Comparison of ENCODE assay signal across 9 cellular contexts in genomic region chr12:51291603-51292513, GRCh38. TPM values are rescaled to one million over a fixed set of nuclear protein-coding genes. Genes with fewer than 3 reads are reported as not detected.
A peak's percentile ranks its signal among the peaks of the same experiment; 100 is the strongest.
DNase-seq lines count a peak whose midpoint lies in the region; ATAC-seq, FAIRE-seq and TF ChIP-seq lines count a peak whose summit lies in the region.
"Not testable (repeated sequence)": the region's sequence is repeated elsewhere in the genome, so short reads cannot be mapped to it uniquely, and the experiment has no call there.
"Had no signal": no experiment of that assay in that cellular context is flagged by ENCODE, and none has a peak within 500 bp of the region (broad histone marks: within the 10 kb centered on the region; RNA-seq: fewer than 3 reads in every experiment).

No MANE protein-coding gene starts in this region.

- DNase-seq in CD1c-positive myeloid dendritic cell (ENCODE audit: extremely low spot score) (peak; percentile 66), SIG-M5 (lab: John Stamatoyannopoulos, UW) (peak; percentile 20), left ventricle myocardium inferior (peak; percentile 54), small intestine (peak; percentile 87)
- DNase-seq in HCT116 (ENCODE audit: low read depth, low spot score); activated naive CD4-positive, alpha-beta T cell treated with anti-CD3 and anti-CD28 coated beads, Interleukin-2, amount 50 U/mL, for 72 hours (ENCODE audit: low spot score in 2 of 2): not testable (repeated sequence)

- TF ChIP-seq RAD21 in HCT116 (IDR thresholded peaks at IDR 0.05; ENCODE audit: low read depth): peak; percentile 32; the same call in 1 of the 2 replicates

- H3K36me3 ChIP-seq in HCT116 (ENCODE audit: control insufficient read depth in 1 of 2, insufficient read depth in 2 of 2, low read length in 2 of 2); left ventricle myocardium inferior; small intestine (ENCODE audit: control insufficient read depth in 2 of 2, insufficient read depth in 2 of 2, low read length in 2 of 2): not testable (repeated sequence)

- not testable (repeated sequence) for BruUV-seq in HCT116 (replicated peaks; lab: Mats Ljungman, UMichigan)

- H3K36me3 Mint-ChIP-seq in activated naive CD4-positive, alpha-beta T cell treated with anti-CD3 and anti-CD28 coated beads, Interleukin-2, amount 50 U/mL, for 72 hours: not testable (repeated sequence)

- not testable (repeated sequence) for H3K27ac ChIP-seq in HCT116 (ENCODE audit: low read depth, low read length); left ventricle myocardium inferior (replicated peaks); small intestine (ENCODE audit: low read depth in 1 of 2, low read length in 1 of 2)

- RAD21 ChIA-PET in HCT116 (lab: Charles Lee; ENCODE audit: low non-redundant PET in 1 of 2, low total read pairs in 2 of 2, uncharacterized antibody in 2 of 2, unreplicated experiment in 2 of 2): not testable (repeated sequence)

- not testable (repeated sequence) for H3K79me2 ChIP-seq in HCT116 (ENCODE audit: insufficient read depth, low read length)

- 37 to 79% (median 45%) methylated on average over 9 of the region's 9 CpGs for WGBS in small intestine, 3 donors

- H3K27ac Mint-ChIP-seq in activated naive CD4-positive, alpha-beta T cell treated with anti-CD3 and anti-CD28 coated beads, Interleukin-2, amount 50 U/mL, for 72 hours: peak overlapping the region; percentile 1 to 70

- H4K20me1 ChIP-seq in HCT116 (ENCODE audit: insufficient read depth): not testable (repeated sequence)

- H3K4me2 ChIP-seq in HCT116 (ENCODE audit: low read length): not testable (repeated sequence)

- not testable (repeated sequence) for H3K9me3 Mint-ChIP-seq in activated naive CD4-positive, alpha-beta T cell treated with anti-CD3 and anti-CD28 coated beads, Interleukin-2, amount 50 U/mL, for 72 hours

- FAIRE-seq in small intestine (lab: Jason Lieb, UNC): not testable (repeated sequence)

- CTCF ChIA-PET in HCT116 (lab: Charles Lee): interaction anchor here (1.0 kb wide), 1 partner anchor 49 kb away, joined by 3 read pairs; no protein-coding TSS in a partner anchor

- intact Hi-C loops in HCT116 (cut with micrococcal nuclease); left ventricle myocardium inferior (cut with micrococcal nuclease): not testable (repeated sequence)

- not testable (repeated sequence) for H2AFZ ChIP-seq in HCT116 (ENCODE audit: low read depth, low read length, poor library complexity, severe bottlenecking)

- not testable (repeated sequence) for H3K9ac ChIP-seq in HCT116 (ENCODE audit: low read length)

- not testable (repeated sequence) for TF ChIP-seq POLR2A in HCT116 (IDR thresholded peaks at IDR 0.05; ENCODE audit: borderline replicate concordance, extremely low read depth, insufficient read depth, insufficient read length)

- POLR2A ChIA-PET in HCT116 (lab: Charles Lee): not testable (repeated sequence)

- not testable (repeated sequence) for H3K27me3 ChIP-seq in HCT116 (ENCODE audit: insufficient read depth, low read length); left ventricle myocardium inferior (ENCODE audit: low read depth); small intestine (ENCODE audit: control insufficient read depth in 2 of 2, insufficient read depth in 2 of 2, low read length in 2 of 2)

- not testable (repeated sequence) for H3K9me3 ChIP-seq in HCT116 (ENCODE audit: control insufficient read depth in 1 of 2, insufficient read depth in 1 of 2, low read depth in 1 of 2, low read length in 2 of 2); left ventricle myocardium inferior (replicated peaks); small intestine (ENCODE audit: control insufficient read depth, low read depth)

- peak; percentile 86 for ATAC-seq in HCT116
- ATAC-seq in activated naive CD4-positive, alpha-beta T cell treated with anti-CD3 and anti-CD28 coated beads, Interleukin-2, amount 50 U/mL, for 72 hours: not testable (repeated sequence)

- H3K4me3 ChIP-seq in HCT116 (replicated peaks in 1 of 2; ENCODE audit: low read depth in 1 of 2, low read length in 2 of 2); left ventricle myocardium inferior; small intestine (ENCODE audit: low read depth in 1 of 2, low read length in 2 of 2): not testable (repeated sequence)

- H3K4me1 ChIP-seq in HCT116 (ENCODE audit: control insufficient read depth in 1 of 2, insufficient read depth in 2 of 2, low read length in 2 of 2): peaks cover 4 to 12% of the 10 kb centered on the region in 2 experiments
- H3K4me1 ChIP-seq in left ventricle myocardium inferior; small intestine (ENCODE audit: control insufficient read depth in 2 of 2, insufficient read depth in 1 of 2, low read depth in 1 of 2, low read length in 1 of 2): not testable (repeated sequence)

- not testable (repeated sequence) for H3K9me2 ChIP-seq in HCT116 (ENCODE audit: insufficient read depth)

- 0 out of 6 replicates have a peak, but pooled peaks of 1 of the 3 experiments have one; percentile 12 for TF ChIP-seq CTCF in HCT116 (IDR thresholded peaks at IDR 0.05 in 2 of 3, conservative IDR thresholded peaks at IDR 0.05 in 1 of 3; ENCODE audit: borderline replicate concordance in 1 of 3, insufficient read depth in 1 of 3, low read depth in 2 of 3, low read length in 2 of 3)
- not testable (repeated sequence) for TF ChIP-seq CTCF in left ventricle myocardium inferior (IDR thresholded peaks at IDR 0.05; ENCODE audit: borderline replicate concordance)

RNA-seq across cellular contexts. Expression of gene SMAGP, which starts 21.6 kb away (rescaled TPM):
- total RNA-seq in HCT116 (2021; ENCODE audit: unreplicated experiment) (39.9 TPM), left ventricle myocardium inferior (3.3 TPM)
- polyA plus RNA-seq in HCT116 (2012): 59.9 and 72.7 TPM in 2 replicates
- 1 to 10 TPM in 1 of 2 donors, under 1 TPM in 1; 0.41 to 1.5 TPM for total RNA-seq in activated naive CD4-positive, alpha-beta T cell treated with anti-CD3 and anti-CD28 coated beads, Interleukin-2, amount 50 U/mL, for 72 hours
- 10 to 100 TPM; 22.2 to 48.7 (median 24.6) TPM for polyA plus RNA-seq in small intestine

RNA-seq across cellular contexts. Expression of gene BIN2, which starts 32.1 kb away (rescaled TPM):
- total RNA-seq in HCT116 (2021; ENCODE audit: unreplicated experiment): 0.22 TPM
- not detected in 2 replicates for polyA plus RNA-seq in HCT116 (2012)
- 10 to 100 TPM; 33.8 to 46.3 TPM for total RNA-seq in activated naive CD4-positive, alpha-beta T cell treated with anti-CD3 and anti-CD28 coated beads, Interleukin-2, amount 50 U/mL, for 72 hours
- total RNA-seq in left ventricle myocardium inferior: 1.6 TPM
- 1 to 10 TPM; 1.6 to 5.4 (median 2.7) TPM for polyA plus RNA-seq in small intestine
- total RNA-seq: Daoy, NCI-H460 had no signal

RNA-seq across cellular contexts. Expression of gene DAZAP2, which starts 53.2 kb away (rescaled TPM):
- total RNA-seq in HCT116 (2021; ENCODE audit: unreplicated experiment) (157 TPM), left ventricle myocardium inferior (179 TPM)
- 300 and 308 TPM in 2 replicates for polyA plus RNA-seq in HCT116 (2012)
- 100 to 1,000 TPM; 106 to 142 TPM for total RNA-seq in activated naive CD4-positive, alpha-beta T cell treated with anti-CD3 and anti-CD28 coated beads, Interleukin-2, amount 50 U/mL, for 72 hours
- 100 to 1,000 TPM; 325 to 498 (median 473) TPM for polyA plus RNA-seq in small intestine

RNA-seq across cellular contexts. Expression of gene CELA1, which starts 54.6 kb away (rescaled TPM):
- total RNA-seq in HCT116 (2021; ENCODE audit: unreplicated experiment) (not detected), left ventricle myocardium inferior (not detected)
- not detected in 2 replicates for polyA plus RNA-seq in HCT116 (2012)
- not detected for total RNA-seq in activated naive CD4-positive, alpha-beta T cell treated with anti-CD3 and anti-CD28 coated beads, Interleukin-2, amount 50 U/mL, for 72 hours
- not detected for polyA plus RNA-seq in small intestine
- total RNA-seq: Daoy, gastrocnemius medialis, NCI-H460 had no signal

Comparison
In these comparisons a context has a peak if more than half of its experiments do, and no peak if none do; other contexts are left out.
1. RNA of gene BIN2, which starts 32.1 kb away (total RNA-seq): 33.8 to 46.3 TPM in activated naive CD4-positive, alpha-beta T cell treated with anti-CD3 and anti-CD28 coated beads, Interleukin-2, amount 50 U/mL, for 72 hours; 1.6 TPM in left ventricle myocardium inferior (single experiment) and 0.22 TPM in HCT116 (single experiment); every median in the first group is over 10 times any median in the second.